ENCODE assay signal across 8 cellular contexts in genomic region chr1:156504821-156505678, GRCh38. TPM values are rescaled to one million over a fixed set of nuclear protein-coding genes. Genes with fewer than 3 reads are reported as not detected.
DNase-seq lines count a peak whose midpoint lies in the region; ATAC-seq and TF ChIP-seq lines count a peak whose summit lies in the region.

No MANE protein-coding gene starts in this region.

- H3K27ac Mint-ChIP-seq in CD8-positive, alpha-beta memory T cell = peak overlapping the region; percentile 98 to 100 (median 99)
- peak overlapping the region; percentile 92 to 100 (median 97) for H3K27ac Mint-ChIP-seq in IgD-negative memory B cell

- peak overlapping the region; percentile 55 for H3K4me3 ChIP-seq in CD8-positive, alpha-beta memory T cell (ENCODE audit: low read length)
- H3K4me3 ChIP-seq in OCI-LY7 (ENCODE audit: low read depth, low read length, poor library complexity, severe bottlenecking) (peak overlapping the region; percentile 58), epithelial cell of esophagus (ENCODE audit: low read length) (peak overlapping the region; percentile 43), mononuclear cell (ENCODE audit: low read length) (peak overlapping the region; percentile 25)

- peak overlapping the region; percentile 76 for H3K4me2 ChIP-seq in OCI-LY7 (ENCODE audit: low read length)

- no peak overlapping the region for H2AFZ ChIP-seq in OCI-LY7 (ENCODE audit: low read length)

- CTCF ChIA-PET in CD8-positive, alpha-beta memory T cell (lab: Charles Lee) = interaction anchor here (1.0 to 13.1 kb wide), 9 partner anchors 9 to 119 kb away, joined by 3 to 177 read pairs (median 5); no protein-coding TSS in a partner anchor
- CTCF ChIA-PET in OCI-LY7 (lab: Charles Lee; ENCODE audit: unreplicated experiment) = interaction anchor here (0.6 to 1.7 kb wide), 2 partner anchors 16 to 24 kb away, joined by 3 to 12 read pairs; no protein-coding TSS in a partner anchor

- peak overlapping the region; percentile 89 for H3K27ac ChIP-seq in CD8-positive, alpha-beta memory T cell (ENCODE audit: low read depth, low read length)
- peak overlapping the region; percentile 98 for H3K27ac ChIP-seq in OCI-LY7 (ENCODE audit: low read depth, low read length, poor library complexity, severe bottlenecking)

- peak; percentile 27 for ATAC-seq in GM21367 (IDR thresholded peaks at IDR 0.05; ENCODE audit: unreplicated experiment)

- peaks cover 69 to 73% (median 70%) of the 10 kb centered on the region in 3 donors for H3K4me1 Mint-ChIP-seq in CD8-positive, alpha-beta memory T cell
- peaks cover 33 to 49% (median 39%) of the 10 kb centered on the region in 3 donors for H3K4me1 Mint-ChIP-seq in IgD-negative memory B cell

- intact Hi-C loops in OCI-LY7 (cut with micrococcal nuclease; ENCODE audit: unreplicated experiment) = loop anchor here (1.0 to 10.0 kb wide), 7 partner anchors 13 to 348 kb away; partner anchors contain the start of gene HDGF

- BruUV-seq in OCI-LY7 (replicated peaks; lab: Mats Ljungman, UMichigan) = no TSS peak

- DNase-seq in CD8-positive, alpha-beta memory T cell = peak; percentile 96 to 100 (median 97)
- peak; percentile 99 for DNase-seq in OCI-LY7 (ENCODE audit: low spot score)
- DNase-seq in activated T-cell treated with anti-CD3 and anti-CD28 coated beads for 4 hours = peak; percentile 98
- peak; percentile 100 for DNase-seq in epithelial cell of esophagus (ENCODE audit: low read depth)
- DNase-seq in stimulated activated CD8-positive, alpha-beta memory T cell treated with anti-CD3 and anti-CD28 coated beads, Interleukin-2, amount 100 ng/mL, for 1 hour (ENCODE audit: low read depth in 2 of 2) = peak; percentile 95

- POLR2A ChIA-PET in CD8-positive, alpha-beta memory T cell (lab: Charles Lee) = interaction anchor here (0.6 to 2.4 kb wide), 18 partner anchors 10 to 593 kb away, joined by 3 to 24 read pairs (median 5); partner anchors contain the start of genes GPATCH4 and NAXE
- POLR2A ChIA-PET in OCI-LY7 (lab: Charles Lee) = interaction anchor here (0.6 to 8.9 kb wide), 7 partner anchors 9 to 1003 kb away, joined by 3 to 179 read pairs (median 4); no protein-coding TSS in a partner anchor

- no peaks in the 10 kb centered on the region for H4K20me1 ChIP-seq in OCI-LY7 (ENCODE audit: insufficient read depth, low read length)

- H3K27me3 Mint-ChIP-seq in CD8-positive, alpha-beta memory T cell = peaks cover 0 to 7% of the 10 kb centered on the region in 2 donors
- peaks cover 2% of the 10 kb centered on the region for H3K27me3 Mint-ChIP-seq in IgD-negative memory B cell

- H3K9me3 ChIP-seq in CD8-positive, alpha-beta memory T cell (ENCODE audit: low read length) = no peaks in the 10 kb centered on the region
- H3K9me3 ChIP-seq in OCI-LY7 (ENCODE audit: low read length) (no peaks in the 10 kb centered on the region), mononuclear cell (ENCODE audit: low read depth, low read length) (no peaks in the 10 kb centered on the region)

- peaks cover 0 to 3% (median 0%) of the 10 kb centered on the region in 3 donors for H3K36me3 Mint-ChIP-seq in CD8-positive, alpha-beta memory T cell
- H3K36me3 Mint-ChIP-seq in IgD-negative memory B cell = no peaks in the 10 kb centered on the region

- peaks cover 26% of the 10 kb centered on the region for H3K79me2 ChIP-seq in OCI-LY7 (ENCODE audit: insufficient read depth, low read depth, low read length)

- H3K9me2 ChIP-seq in OCI-LY7 (ENCODE audit: insufficient read depth, low read length) = no peaks in the 10 kb centered on the region

- H3K36me3 ChIP-seq in CD8-positive, alpha-beta memory T cell (ENCODE audit: insufficient read depth, low read length) = no peaks in the 10 kb centered on the region
- H3K36me3 ChIP-seq in OCI-LY7 (ENCODE audit: insufficient read depth, low read length) = 0 out of 2 replicates have a peak, but pooled peaks cover 4% of the 10 kb centered on the region

- no peak for TF ChIP-seq CTCF in OCI-LY7 (conservative IDR thresholded peaks at IDR 0.05; ENCODE audit: low read length)
- TF ChIP-seq CTCF in epithelial cell of esophagus (IDR thresholded peaks at IDR 0.05; ENCODE audit: insufficient read depth, low read depth, low read length, missing control alignments) = no peak

- peak overlapping the region; percentile 73 to 98 (median 79) for H3K4me3 Mint-ChIP-seq in CD8-positive, alpha-beta memory T cell
- peak overlapping the region; percentile 80 to 95 (median 88) for H3K4me3 Mint-ChIP-seq in IgD-negative memory B cell

- peaks cover 0 to 2% (median 0%) of the 10 kb centered on the region in 5 donors for H3K9me3 Mint-ChIP-seq in CD8-positive, alpha-beta memory T cell
- H3K9me3 Mint-ChIP-seq in IgD-negative memory B cell = no peaks in the 10 kb centered on the region

- peaks cover 64% of the 10 kb centered on the region for H3K4me1 ChIP-seq in CD8-positive, alpha-beta memory T cell (ENCODE audit: insufficient read depth, low read length)
- H3K4me1 ChIP-seq in OCI-LY7 (ENCODE audit: insufficient read depth, low read length, poor library complexity, severe bottlenecking) (peaks cover 70% of the 10 kb centered on the region), mononuclear cell (ENCODE audit: insufficient read depth, low read length) (peaks cover 78% of the 10 kb centered on the region)

- no peaks in the 10 kb centered on the region for H3K27me3 ChIP-seq in CD8-positive, alpha-beta memory T cell (ENCODE audit: insufficient read depth, low read length, poor library complexity, severe bottlenecking)
- no peaks in the 10 kb centered on the region for H3K27me3 ChIP-seq in mononuclear cell (ENCODE audit: insufficient read depth, low read length)

RNA-seq across cellular contexts. Expression of gene MEF2D, which starts 4.5 kb away (rescaled TPM):
- total RNA-seq in CD8-positive, alpha-beta memory T cell = 10 to 100 TPM; 32.9 to 35.4 TPM
- 19.2 TPM for polyA plus RNA-seq in CD8-positive, alpha-beta memory T cell
- polyA plus RNA-seq in IgD-negative memory B cell = 16.2 TPM
- 23.4 and 42.7 TPM in 2 replicates for total RNA-seq in OCI-LY7 (2014; rRNA removed; shearing (Covaris generic))
- total RNA-seq in OCI-LY7 (2022) (92.3 and 101 TPM in 2 replicates), mononuclear cell (52.7 TPM)

Comparison
In these comparisons a context has a peak if more than half of its experiments do, and no peak if none do; other contexts are left out.
1. Peak in every context shown above with its lines: DNase-seq, ATAC-seq, H3K4me3 ChIP-seq and H3K27ac ChIP-seq.